Comparison of ENCODE assay signal across 1 cellular context in the genomic region with DNA sequence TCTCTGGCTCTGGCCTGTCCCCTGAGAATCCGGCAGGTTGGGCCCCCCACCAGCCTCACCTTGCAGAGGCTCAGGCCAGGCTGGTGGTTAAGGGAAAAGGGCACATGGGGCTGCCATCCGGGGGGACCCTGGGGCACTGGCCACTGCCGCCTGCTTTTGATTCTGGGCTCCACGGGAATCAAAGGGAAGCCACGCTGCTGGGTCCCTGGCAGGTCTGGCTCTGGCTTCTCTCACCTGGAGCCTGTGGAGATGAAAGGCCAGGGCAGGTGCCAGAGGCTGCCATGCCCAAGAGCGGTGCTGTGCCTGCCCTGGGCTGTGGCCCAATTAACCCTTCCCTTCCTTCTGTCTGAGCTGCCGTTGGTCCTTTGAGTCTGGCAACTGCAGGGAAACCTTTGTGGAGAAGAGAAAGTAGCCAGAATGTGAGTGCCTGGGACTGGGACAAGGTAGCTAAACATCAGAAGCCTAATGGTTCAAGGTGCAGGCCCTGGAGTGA.
A peak's percentile ranks its signal among the peaks of the same experiment; 100 is the strongest.
TF ChIP-seq lines count a peak whose summit lies in the region.

No MANE protein-coding gene starts in this region.

TF ChIP-seq in HepG2, 621 proteins besides CTCF, POLR2A, EP300 and RAD21:
- TF ChIP-seq RERE (CRISPR knock-in tag; IDR thresholded peaks at IDR 0.05; ENCODE audit: low read depth) (no peak), ZNF768 (CRISPR knock-in tag; IDR thresholded peaks at IDR 0.05) (0 out of 2 replicates have a peak, but pooled peaks have one; percentile 11), HNRNPLL (IDR thresholded peaks at IDR 0.05; ENCODE audit: low read depth, low read length, poor library complexity, severe bottlenecking) (peak; percentile 17)
